In genomic region chr2:111704246-111704645, GRCh38 we compare ENCODE assay signal across 12 cellular contexts.
DNase-seq lines count a peak whose midpoint lies in the region; ATAC-seq, FAIRE-seq and TF ChIP-seq lines count a peak whose summit lies in the region.
"Had no signal": no experiment of that assay in that cellular context is flagged by ENCODE, and none has a peak within 500 bp of the region (broad histone marks: within the 10 kb centered on the region; RNA-seq: fewer than 3 reads in every experiment).

No MANE protein-coding gene starts in this region.

- H3K4me3 ChIP-seq in A549 (no peak overlapping the region), HCT116 (replicated peaks in 1 of 2; ENCODE audit: low read depth in 1 of 2, low read length in 2 of 2) (no peak overlapping the region), sigmoid colon (no peak overlapping the region)

- H3K4me1 ChIP-seq in A549 = peaks cover 52% of the 10 kb centered on the region
- peaks cover 55 to 70% of the 10 kb centered on the region in 2 experiments for H3K4me1 ChIP-seq in HCT116 (ENCODE audit: control insufficient read depth in 1 of 2, insufficient read depth in 2 of 2, low read length in 2 of 2)
- H3K4me1 ChIP-seq in sigmoid colon = peaks cover 0 to 10% (median 3%) of the 10 kb centered on the region in 4 donors

- intact Hi-C loops in HCT116 (cut with micrococcal nuclease) = loop anchor here (10.0 kb wide), 2 partner anchors 219 to 889 kb away; no protein-coding TSS in a partner anchor
- intact Hi-C loops in sigmoid colon (cut with DNase I) = no loop called here

- peak overlapping the region; percentile 73 to 88 for H3K27ac ChIP-seq in A549
- no peak overlapping the region for H3K27ac ChIP-seq in HCT116 (ENCODE audit: low read depth, low read length)
- H3K27ac ChIP-seq in sigmoid colon = no peak overlapping the region

- ATAC-seq in A549 (peak; percentile 67 to 72), HCT116 (peak; percentile 16; the same call in 1 of the 2 replicates), HG03439 (IDR thresholded peaks at IDR 0.05; ENCODE audit: unreplicated experiment) (no peak), GM19324 (IDR thresholded peaks at IDR 0.05; ENCODE audit: low FRiP score, unreplicated experiment) (no peak)

- TF ChIP-seq RAD21 in A549 (conservative IDR thresholded peaks at IDR 0.05 in 1 of 2, IDR thresholded peaks at IDR 0.05 in 1 of 2) (no peak), HCT116 (IDR thresholded peaks at IDR 0.05; ENCODE audit: low read depth) (no peak)

- no peak for FAIRE-seq in A549 (lab: Jason Lieb, UNC)

- POLR2A ChIA-PET in A549 (lab: Yijun Ruan, JAX) (interaction anchor here (0.6 kb wide), 1 partner anchor 12 kb away, joined by 3 read pairs; no protein-coding TSS in a partner anchor), HCT116 (lab: Charles Lee) (no interaction called here)

- no peaks in the 10 kb centered on the region for H3K9me2 ChIP-seq in HCT116 (ENCODE audit: insufficient read depth)

- TF ChIP-seq POLR2A in A549 (IDR thresholded peaks at IDR 0.05; ENCODE audit: low read length) (no peak), HCT116 (IDR thresholded peaks at IDR 0.05; ENCODE audit: borderline replicate concordance, extremely low read depth, insufficient read depth, insufficient read length) (no peak), sigmoid colon (IDR thresholded peaks at IDR 0.05) (no peak)

- no peaks in the 10 kb centered on the region for H3K9me3 ChIP-seq in A549
- H3K9me3 ChIP-seq in HCT116 (ENCODE audit: control insufficient read depth in 1 of 2, insufficient read depth in 1 of 2, low read depth in 1 of 2, low read length in 2 of 2) = no peaks in the 10 kb centered on the region
- H3K9me3 ChIP-seq in sigmoid colon = no peaks in the 10 kb centered on the region

- no peak for TF ChIP-seq CTCF in A549 (IDR thresholded peaks at IDR 0.05)
- no peak for TF ChIP-seq CTCF in HCT116 (IDR thresholded peaks at IDR 0.05 in 2 of 3, conservative IDR thresholded peaks at IDR 0.05 in 1 of 3; ENCODE audit: borderline replicate concordance in 1 of 3, insufficient read depth in 1 of 3, low read depth in 2 of 3, low read length in 2 of 3)
- TF ChIP-seq CTCF in sigmoid colon (IDR thresholded peaks at IDR 0.05) = no peak

- RAD21 ChIA-PET in HCT116 (lab: Charles Lee; ENCODE audit: low non-redundant PET in 1 of 2, low total read pairs in 2 of 2, uncharacterized antibody in 2 of 2, unreplicated experiment in 2 of 2) = no interaction called here

- H3K27me3 ChIP-seq in HCT116 (ENCODE audit: insufficient read depth, low read length) (peaks cover 33% of the 10 kb centered on the region), sigmoid colon (no peaks in the 10 kb centered on the region)

- no TSS peak for BruUV-seq in HCT116 (replicated peaks; lab: Mats Ljungman, UMichigan)

- CTCF ChIA-PET in A549 (lab: Yijun Ruan, JAX) (interaction anchor here (1.2 to 2.7 kb wide), 2 partner anchors 587 to 590 kb away, joined by 3 to 8 read pairs; no protein-coding TSS in a partner anchor), HCT116 (lab: Charles Lee) (no interaction called here)

- DNase-seq in A549 (ENCODE audit: low read depth in 1 of 2, low spot score in 1 of 2) (peak; percentile 32 to 36), HCT116 (ENCODE audit: low read depth, low spot score) (no peak), T1000 (lab: John Stamatoyannopoulos, UW) (peak; percentile 39), hepatic stellate cell (ENCODE audit: low spot score) (peak; percentile 51), sigmoid colon (no peak), NCI-H2227 treated with DMSO at 0.1 percent for 48 hours (lab: John Stamatoyannopoulos, UW) (no peak)
- DNase-seq: anterior cingulate cortex; CD8-positive, alpha-beta memory T cell; NCI-H1105; stimulated activated naive CD4-positive, alpha-beta T cell had no signal

- 15% methylated on average over 6 of the region's 6 CpGs for WGBS in A549 (ENCODE audit: missing lambda C conversion rate)
- 90 to 94% methylated on average over 6 of the region's 6 CpGs for WGBS in sigmoid colon, 2 donors

- H3K4me2 ChIP-seq in A549 (peak overlapping the region; percentile 51), HCT116 (ENCODE audit: low read length) (peak overlapping the region; percentile 33)

- TF ChIP-seq EP300 in A549 (IDR thresholded peaks at IDR 0.05) = no peak; a peak in 1 of 5 replicates
- no peak for TF ChIP-seq EP300 in sigmoid colon (IDR thresholded peaks at IDR 0.05)

- no peak overlapping the region for H2AFZ ChIP-seq in HCT116 (ENCODE audit: low read depth, low read length, poor library complexity, severe bottlenecking)

- H3K36me3 ChIP-seq in HCT116 (ENCODE audit: control insufficient read depth in 1 of 2, insufficient read depth in 2 of 2, low read length in 2 of 2) = no peaks in the 10 kb centered on the region
- H3K36me3 ChIP-seq in sigmoid colon = no peaks in the 10 kb centered on the region

- H4K20me1 ChIP-seq in HCT116 (ENCODE audit: insufficient read depth) = no peaks in the 10 kb centered on the region; the same call in 1 of the 2 replicates

- H3K79me2 ChIP-seq in HCT116 (ENCODE audit: insufficient read depth, low read length) = no peaks in the 10 kb centered on the region

- H3K9ac ChIP-seq in HCT116 (ENCODE audit: low read length) = no peak overlapping the region; the same call in 1 of the 2 replicates

TF ChIP-seq in A549, 52 proteins besides CTCF, POLR2A, EP300 and RAD21:
- TF ChIP-seq JUNB (IDR thresholded peaks at IDR 0.05) (peak; percentile 26; the same call in 1 of the 2 replicates), JUN (IDR thresholded peaks at IDR 0.05) (no peak), FOSL2 (IDR thresholded peaks at IDR 0.05) (no peak), FOSL2 (CRISPR knock-in tag; IDR thresholded peaks at IDR 0.05) (peak; percentile 26; the same call in 1 of the 2 replicates)

TF ChIP-seq in HCT116, 20 proteins besides CTCF, POLR2A, EP300 and RAD21:
- TF ChIP-seq, protein P1, sequence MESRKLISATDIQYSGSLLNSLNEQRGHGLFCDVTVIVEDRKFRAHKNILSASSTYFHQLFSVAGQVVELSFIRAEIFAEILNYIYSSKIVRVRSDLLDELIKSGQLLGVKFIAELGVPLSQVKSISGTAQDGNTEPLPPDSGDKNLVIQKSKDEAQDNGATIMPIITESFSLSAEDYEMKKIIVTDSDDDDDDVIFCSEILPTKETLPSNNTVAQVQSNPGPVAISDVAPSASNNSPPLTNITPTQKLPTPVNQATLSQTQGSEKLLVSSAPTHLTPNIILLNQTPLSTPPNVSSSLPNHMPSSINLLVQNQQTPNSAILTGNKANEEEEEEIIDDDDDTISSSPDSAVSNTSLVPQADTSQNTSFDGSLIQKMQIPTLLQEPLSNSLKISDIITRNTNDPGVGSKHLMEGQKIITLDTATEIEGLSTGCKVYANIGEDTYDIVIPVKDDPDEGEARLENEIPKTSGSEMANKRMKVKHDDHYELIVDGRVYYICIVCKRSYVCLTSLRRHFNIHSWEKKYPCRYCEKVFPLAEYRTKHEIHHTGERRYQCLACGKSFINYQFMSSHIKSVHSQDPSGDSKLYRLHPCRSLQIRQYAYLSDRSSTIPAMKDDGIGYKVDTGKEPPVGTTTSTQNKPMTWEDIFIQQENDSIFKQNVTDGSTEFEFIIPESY (IDR thresholded peaks at IDR 0.05; ENCODE audit: extremely low read depth, insufficient replicate concordance, low read length) = no peak
- no peak for TF ChIP-seq YY1 (IDR thresholded peaks at IDR 0.05; ENCODE audit: extremely low read depth, insufficient replicate concordance, low read depth, low read length)
- TF ChIP-seq REST (IDR thresholded peaks at IDR 0.05; ENCODE audit: low read depth) = no peak
- no peak for TF ChIP-seq JUND (IDR thresholded peaks at IDR 0.05)
- TF ChIP-seq FOSL1 (IDR thresholded peaks at IDR 0.05; ENCODE audit: low read depth) = no peak
- TF ChIP-seq POLR2AphosphoS5 (IDR thresholded peaks at IDR 0.05; ENCODE audit: low read depth, low read length) = no peak
- no peak for TF ChIP-seq ZNF274 (IDR thresholded peaks at IDR 0.05; ENCODE audit: low read depth, low read length)
- no peak for TF ChIP-seq CEBPB (IDR thresholded peaks at IDR 0.05; ENCODE audit: low read depth)
- no peak for TF ChIP-seq ZFX (IDR thresholded peaks at IDR 0.05)
- no peak for TF ChIP-seq TCF7L2 (IDR thresholded peaks at IDR 0.05; ENCODE audit: borderline replicate concordance, extremely low read depth, insufficient read depth, insufficient read length)
- no peak for TF ChIP-seq SRF (IDR thresholded peaks at IDR 0.05; ENCODE audit: low read depth)
- no peak for TF ChIP-seq CBX3 (IDR thresholded peaks at IDR 0.05; ENCODE audit: low read depth)
- no peak for TF ChIP-seq ELF1 (IDR thresholded peaks at IDR 0.05; ENCODE audit: borderline replicate concordance, low read depth)
- TF ChIP-seq EGR1 (IDR thresholded peaks at IDR 0.05; ENCODE audit: low read depth) = no peak
- TF ChIP-seq SP1 (IDR thresholded peaks at IDR 0.05; ENCODE audit: low read depth) = no peak

Comparison
In these comparisons a context has a peak if more than half of its experiments do, and no peak if none do; other contexts are left out.
1. ATAC-seq: peak in A549 (2 of 2) and HCT116 (single experiment); none in HG03439 (single experiment) and GM19324 (single experiment).
2. DNase-seq: peak in A549 (2 of 2), T1000 (single experiment) and hepatic stellate cell (single experiment); none in HCT116 (single experiment), sigmoid colon (single experiment) and NCI-H2227 treated with DMSO at 0.1 percent for 48 hours (single experiment).
3. H3K27ac ChIP-seq: peak in A549 (2 of 2); none in HCT116 (single experiment) and sigmoid colon (0 of 4).